In genomic region chr9:27866741-27867140, GRCh38 we compare ENCODE assay signal across 3 cellular contexts.
A peak's percentile ranks its signal among the peaks of the same experiment; 100 is the strongest.
TF ChIP-seq lines count a peak whose summit lies in the region.

No MANE protein-coding gene starts in this region.

TF ChIP-seq in SK-N-SH treated with all-trans-retinoic acid at 6 μM for 48 hours, 23 proteins besides CTCF, POLR2A, EP300 and RAD21:
- TF ChIP-seq SNAI2 (CRISPR knock-in tag; IDR thresholded peaks at IDR 0.05) (peak; percentile 45; the same call in 1 of the 2 replicates), OSR1 (CRISPR knock-in tag; IDR thresholded peaks at IDR 0.05) (no peak)
TF ChIP-seq in SK-N-SH treated with all-trans-retinoic acid at 6 μM for 48 hours: peak in this region for 1.

TF ChIP-seq in SK-N-SH, 30 proteins besides CTCF, POLR2A, EP300 and RAD21:
- TF ChIP-seq TEAD4 (IDR thresholded peaks at IDR 0.05; ENCODE audit: borderline replicate concordance, insufficient read depth): no peak
- TF ChIP-seq FOXM1 (IDR thresholded peaks at IDR 0.05; ENCODE audit: low read depth): no peak
- TF ChIP-seq RFX5 (IDR thresholded peaks at IDR 0.05; ENCODE audit: low read length): no peak
- no peak for TF ChIP-seq RCOR1 (IDR thresholded peaks at IDR 0.05; ENCODE audit: low read length)

TF ChIP-seq in H1, 55 proteins besides CTCF, POLR2A, EP300 and RAD21:
- no peak for TF ChIP-seq TAF7 (optimal IDR thresholded peaks at IDR 0.05; ENCODE audit: borderline replicate concordance, low read depth, low read length)
- TF ChIP-seq TAF1 (IDR thresholded peaks at IDR 0.05; ENCODE audit: low read depth, low read length): no peak
- 0 out of 2 replicates have a peak, but pooled peaks have one; percentile 9 for TF ChIP-seq YY1 (IDR thresholded peaks at IDR 0.05; ENCODE audit: low read depth, low read length)
- no peak for TF ChIP-seq SP2 (IDR thresholded peaks at IDR 0.05; ENCODE audit: low read length)
- no peak for TF ChIP-seq CREB1 (IDR thresholded peaks at IDR 0.05)
- TF ChIP-seq KDM4A (IDR thresholded peaks at IDR 0.05; ENCODE audit: low read depth, low read length, severe bottlenecking): no peak
- no peak for TF ChIP-seq RFX5 (IDR thresholded peaks at IDR 0.05; ENCODE audit: borderline replicate concordance, low read depth, low read length)
- TF ChIP-seq HDAC6 (IDR thresholded peaks at IDR 0.05; ENCODE audit: low read depth, low read length): no peak
